Comparison of ENCODE assay signal across 14 cellular contexts in genomic region chr13:109211616-109212015, GRCh38.
A peak's percentile ranks its signal among the peaks of the same experiment; 100 is the strongest.
DNase-seq lines count a peak whose midpoint lies in the region; ATAC-seq, FAIRE-seq and TF ChIP-seq lines count a peak whose summit lies in the region.
"Had no signal": no experiment of that assay in that cellular context is flagged by ENCODE, and none has a peak within 500 bp of the region (broad histone marks: within the 10 kb centered on the region; RNA-seq: fewer than 3 reads in every experiment).

No MANE protein-coding gene starts in this region.

- peak overlapping the region in 2 of 5 experiments; percentile 6 to 15 for H3K4me3 Mint-ChIP-seq in brain
- no peak overlapping the region for H3K4me3 Mint-ChIP-seq in activated T-cell treated with anti-CD3 and anti-CD28 coated beads, Interleukin-2, amount 50 U/mL, for 72 hours
- H3K4me3 Mint-ChIP-seq: activated naive CD8-positive, alpha-beta T cell treated with anti-CD3 and anti-CD28 coated beads, Interleukin-2, amount 50 U/mL, for 24 hours; dendritic cell treated with granulocyte-macrophage colony-stimulating factor and Interleukin-4, amounts not matched to agents 40 ng/mL and 50 ng/mL, for 4 days had no signal

- no peaks in the 10 kb centered on the region for H3K36me3 Mint-ChIP-seq in brain
- H3K36me3 Mint-ChIP-seq in activated T-cell treated with anti-CD3 and anti-CD28 coated beads, Interleukin-2, amount 50 U/mL, for 72 hours (ENCODE audit: insufficient read depth in 2 of 2) = no peaks in the 10 kb centered on the region

- no peak for ATAC-seq in activated T-cell treated with anti-CD3 and anti-CD28 coated beads, Interleukin-2, amount 50 U/mL, for 72 hours (replicated peaks in 1 of 2)
- ATAC-seq: activated naive CD8-positive, alpha-beta T cell treated with anti-CD3 and anti-CD28 coated beads, Interleukin-2, amount 50 U/mL, for 24 hours had no signal

- peaks cover 0 to 2% (median 0%) of the 10 kb centered on the region in 5 experiments for H3K9me3 Mint-ChIP-seq in brain
- H3K9me3 Mint-ChIP-seq in activated T-cell treated with anti-CD3 and anti-CD28 coated beads, Interleukin-2, amount 50 U/mL, for 72 hours = peaks cover 0 to 1% of the 10 kb centered on the region in 2 donors
- H3K9me3 Mint-ChIP-seq: activated naive CD8-positive, alpha-beta T cell treated with anti-CD3 and anti-CD28 coated beads, Interleukin-2, amount 50 U/mL, for 24 hours; dendritic cell treated with granulocyte-macrophage colony-stimulating factor and Interleukin-4, amounts not matched to agents 40 ng/mL and 50 ng/mL, for 4 days had no signal

- no peaks in the 10 kb centered on the region for H3K9me1 ChIP-seq in keratinocyte (ENCODE audit: control insufficient read depth, extremely low read depth, insufficient read depth, low read length)

- no peak for TF ChIP-seq RAD21 in Ishikawa (IDR thresholded peaks at IDR 0.05; ENCODE audit: low read depth)

- H2AFZ ChIP-seq in keratinocyte (ENCODE audit: control insufficient read depth, low read length) = no peak overlapping the region

- H3K27ac Mint-ChIP-seq in brain = peak overlapping the region in 3 of 5 experiments; percentile 3 to 68 (median 55)
- no peak overlapping the region for H3K27ac Mint-ChIP-seq in activated T-cell treated with anti-CD3 and anti-CD28 coated beads, Interleukin-2, amount 50 U/mL, for 72 hours
- H3K27ac Mint-ChIP-seq: activated naive CD8-positive, alpha-beta T cell treated with anti-CD3 and anti-CD28 coated beads, Interleukin-2, amount 50 U/mL, for 24 hours; dendritic cell treated with granulocyte-macrophage colony-stimulating factor and Interleukin-4, amounts not matched to agents 40 ng/mL and 50 ng/mL, for 4 days had no signal

- no peaks in the 10 kb centered on the region for H4K20me1 ChIP-seq in keratinocyte (ENCODE audit: control insufficient read depth, extremely low read depth, insufficient read depth, low read length)

- H3K9me3 ChIP-seq in keratinocyte (ENCODE audit: control insufficient read depth, low read depth, low read length) = no peaks in the 10 kb centered on the region
- H3K9me3 ChIP-seq: thoracic aorta had no signal

- no peaks in the 10 kb centered on the region for H3K27me3 Mint-ChIP-seq in brain
- H3K27me3 Mint-ChIP-seq in activated T-cell treated with anti-CD3 and anti-CD28 coated beads, Interleukin-2, amount 50 U/mL, for 72 hours (ENCODE audit: low read depth) = no peaks in the 10 kb centered on the region
- H3K27me3 Mint-ChIP-seq: activated naive CD8-positive, alpha-beta T cell treated with anti-CD3 and anti-CD28 coated beads, Interleukin-2, amount 50 U/mL, for 24 hours; dendritic cell treated with granulocyte-macrophage colony-stimulating factor and Interleukin-4, amounts not matched to agents 40 ng/mL and 50 ng/mL, for 4 days had no signal

- H3K79me2 ChIP-seq in keratinocyte (ENCODE audit: control insufficient read depth, insufficient read depth, low read length) = no peaks in the 10 kb centered on the region

- H3K4me3 ChIP-seq in AG10803 (ENCODE audit: low read length) (no peak overlapping the region), keratinocyte (ENCODE audit: control insufficient read depth in 2 of 3, extremely low read depth in 1 of 3, insufficient read depth in 2 of 3, low read depth in 1 of 3, low read length in 3 of 3) (no peak overlapping the region)
- H3K4me3 ChIP-seq: thoracic aorta had no signal

- peak; percentile 80 for TF ChIP-seq EP300 in Ishikawa (IDR thresholded peaks at IDR 0.05; ENCODE audit: borderline replicate concordance)

- H3K27me3 ChIP-seq in keratinocyte (ENCODE audit: control insufficient read depth, extremely low read depth, insufficient read depth, low read length) = no peaks in the 10 kb centered on the region

- no peak overlapping the region for H3K27ac ChIP-seq in keratinocyte (ENCODE audit: control insufficient read depth, insufficient read depth, low read length)
- H3K27ac ChIP-seq: thoracic aorta had no signal

- peaks cover 17% of the 10 kb centered on the region for H3K4me1 Mint-ChIP-seq in brain
- no peaks in the 10 kb centered on the region for H3K4me1 Mint-ChIP-seq in activated T-cell treated with anti-CD3 and anti-CD28 coated beads, Interleukin-2, amount 50 U/mL, for 72 hours (ENCODE audit: low read depth)
- H3K4me1 Mint-ChIP-seq: activated naive CD8-positive, alpha-beta T cell treated with anti-CD3 and anti-CD28 coated beads, Interleukin-2, amount 50 U/mL, for 24 hours had no signal

- H3K4me1 ChIP-seq in keratinocyte (ENCODE audit: control insufficient read depth, extremely low read depth, insufficient read depth, low read length) = peaks cover 11% of the 10 kb centered on the region

- peak; percentile 26 for FAIRE-seq in keratinocyte (lab: Jason Lieb, UNC)

- TF ChIP-seq CTCF in AG10803 (conservative IDR thresholded peaks at IDR 0.05; ENCODE audit: low read length) (no peak), brain (conservative IDR thresholded peaks at IDR 0.05) (no peak), keratinocyte (optimal IDR thresholded peaks at IDR 0.05 in 1 of 3, IDR thresholded peaks at IDR 0.05 in 1 of 3, conservative IDR thresholded peaks at IDR 0.05 in 1 of 3; ENCODE audit: extremely low read depth in 1 of 3, insufficient read depth in 2 of 3, low read length in 3 of 3) (no peak)

- H3K4me2 ChIP-seq in keratinocyte (ENCODE audit: control insufficient read depth, extremely low read depth, insufficient read depth, low read depth, low read length) = peak overlapping the region; percentile 54

- dilution Hi-C loops in keratinocyte (cut with MboI; ENCODE audit: extremely low pct_ligation_motif_present, low sequenced_read_pairs) = no loop called here

- DNase-seq in AG10803 (ENCODE audit: low read depth) (peak; percentile 36), keratinocyte (ENCODE audit: low read depth, low spot score) (no peak), putamen (ENCODE audit: low spot score) (no peak), superior temporal gyrus (ENCODE audit: extremely low spot score) (no peak), kidney glomerular epithelial cell (lab: John Stamatoyannopoulos, UW) (no peak)
- DNase-seq in activated T-cell treated with anti-CD3 and anti-CD28 coated beads, Interleukin-2, amount 50 U/mL, for 72 hours = no peak
- DNase-seq: activated CD4-positive, CD25-positive, alpha-beta regulatory T cell treated with anti-CD3 and anti-CD28 coated beads, Interleukin-2, amount 50 U/mL, for 72 hours; activated naive CD8-positive, alpha-beta T cell treated with anti-CD3 and anti-CD28 coated beads, Interleukin-2, amount 50 U/mL, for 24 hours; NCI-H2029; SW 1271 had no signal

- H3K9ac ChIP-seq in keratinocyte (ENCODE audit: control insufficient read depth, extremely low read depth, insufficient read depth, low read length) = no peak overlapping the region

- no peaks in the 10 kb centered on the region for H3K36me3 ChIP-seq in keratinocyte (ENCODE audit: control insufficient read depth in 2 of 2, extremely low read depth in 1 of 2, insufficient read depth in 2 of 2, low read length in 2 of 2)
- H3K36me3 ChIP-seq: thoracic aorta had no signal

TF ChIP-seq in Ishikawa, 13 proteins besides CTCF, POLR2A, EP300 and RAD21:
- no peak for TF ChIP-seq CREB1 (IDR thresholded peaks at IDR 0.05; ENCODE audit: low read depth)
- no peak for TF ChIP-seq YY1 (IDR thresholded peaks at IDR 0.05; ENCODE audit: low read depth)
- TF ChIP-seq EGR1 (IDR thresholded peaks at IDR 0.05) = no peak
- 0 out of 2 replicates have a peak, but pooled peaks have one; percentile 51 for TF ChIP-seq FOXM1 (IDR thresholded peaks at IDR 0.05; ENCODE audit: borderline replicate concordance, low read depth)
- no peak for TF ChIP-seq MAX (IDR thresholded peaks at IDR 0.05)
- no peak for TF ChIP-seq CEBPB (IDR thresholded peaks at IDR 0.05)
- peak; percentile 63 for TF ChIP-seq TEAD4 (IDR thresholded peaks at IDR 0.05)
- TF ChIP-seq TAF1 (IDR thresholded peaks at IDR 0.05; ENCODE audit: low read depth) = no peak
- peak; percentile 46; the same call in 1 of the 2 replicates for TF ChIP-seq TCF12 (IDR thresholded peaks at IDR 0.05; ENCODE audit: low read depth)
- TF ChIP-seq ZBTB7A (IDR thresholded peaks at IDR 0.05; ENCODE audit: low read depth) = no peak
- TF ChIP-seq REST (IDR thresholded peaks at IDR 0.05; ENCODE audit: low read depth) = no peak
- peak; percentile 69 for TF ChIP-seq NFIC (IDR thresholded peaks at IDR 0.05)
- no peak for TF ChIP-seq USF1 (IDR thresholded peaks at IDR 0.05)
